Comparison of ENCODE assay signal across 23 cellular contexts in the genomic region with DNA sequence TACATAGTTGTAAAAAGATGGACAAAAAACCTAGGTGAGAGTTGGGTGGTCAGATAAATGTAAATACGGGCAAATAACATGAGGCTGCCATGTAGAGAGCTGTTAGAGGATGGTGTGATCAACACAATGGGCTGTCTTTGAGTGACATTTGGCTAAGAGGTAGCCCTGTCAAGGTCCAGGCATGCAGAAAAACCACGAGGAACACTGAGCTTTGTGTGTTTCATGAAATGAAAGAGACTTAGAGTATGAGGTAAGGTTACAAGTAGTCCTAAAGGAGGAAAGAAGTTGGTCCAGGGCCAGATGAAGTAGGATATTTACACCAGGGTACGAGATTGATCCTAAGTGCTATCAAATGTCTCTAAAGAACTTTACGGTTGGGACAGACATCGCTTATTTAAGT.
A peak's percentile ranks its signal among the peaks of the same experiment; 100 is the strongest.
DNase-seq lines count a peak whose midpoint lies in the region; ATAC-seq, FAIRE-seq and TF ChIP-seq lines count a peak whose summit lies in the region.
"Had no signal": no experiment of that assay in that cellular context is flagged by ENCODE, and none has a peak within 500 bp of the region (broad histone marks: within the 10 kb centered on the region; RNA-seq: fewer than 3 reads in every experiment).

No MANE protein-coding gene starts in this region.

- no peak for TF ChIP-seq EP300 in tibial nerve (IDR thresholded peaks at IDR 0.05)

- intact Hi-C loops in mammary epithelial cell (cut with micrococcal nuclease) = no loop called here
- intact Hi-C loops in breast epithelium (cut with DNase I; ENCODE audit: low total_unique reads) = no loop called here

- H4K20me1 ChIP-seq in mammary epithelial cell (ENCODE audit: insufficient read depth, low read length) = no peaks in the 10 kb centered on the region
- H4K20me1 ChIP-seq in keratinocyte (ENCODE audit: control insufficient read depth, extremely low read depth, insufficient read depth, low read length) = no peaks in the 10 kb centered on the region

- no peaks in the 10 kb centered on the region for H3K79me2 ChIP-seq in mammary epithelial cell (ENCODE audit: insufficient read depth, low read length)
- H3K79me2 ChIP-seq in keratinocyte (ENCODE audit: control insufficient read depth, insufficient read depth, low read length) = no peaks in the 10 kb centered on the region

- H3K9ac ChIP-seq in mammary epithelial cell (ENCODE audit: insufficient read depth, low read length) = no peak overlapping the region
- H3K9ac ChIP-seq in keratinocyte (ENCODE audit: control insufficient read depth, extremely low read depth, insufficient read depth, low read length) = no peak overlapping the region

- CTCF ChIA-PET in mammary epithelial cell (lab: Charles Lee; ENCODE audit: low non-redundant PET) = no interaction called here

- H3K9me3 ChIP-seq in mammary epithelial cell (replicated peaks; ENCODE audit: insufficient read depth, low read length) = no peaks in the 10 kb centered on the region
- no peaks in the 10 kb centered on the region for H3K9me3 ChIP-seq in breast epithelium
- H3K9me3 ChIP-seq in keratinocyte (ENCODE audit: control insufficient read depth, low read depth, low read length) = no peaks in the 10 kb centered on the region
- H3K9me3 ChIP-seq in tibial nerve = no peaks in the 10 kb centered on the region
- H3K9me3 ChIP-seq: HAP-1 had no signal

- FAIRE-seq in keratinocyte (lab: Jason Lieb, UNC) (peak; percentile 75), urothelium cell line (lab: Jason Lieb, UNC) (peak; percentile 23)

- no peaks in the 10 kb centered on the region for H3K36me3 ChIP-seq in mammary epithelial cell (ENCODE audit: insufficient read depth, low read length)
- H3K36me3 ChIP-seq in breast epithelium = no peaks in the 10 kb centered on the region
- H3K36me3 ChIP-seq in keratinocyte (ENCODE audit: control insufficient read depth in 2 of 2, extremely low read depth in 1 of 2, insufficient read depth in 2 of 2, low read length in 2 of 2) = no peaks in the 10 kb centered on the region
- no peaks in the 10 kb centered on the region for H3K36me3 ChIP-seq in tibial nerve
- H3K36me3 ChIP-seq: HAP-1, SJCRH30 had no signal

- 63% methylated on average over 5 of the region's 5 CpGs for WGBS in mammary epithelial cell (ENCODE audit: low coverage, missing lambda C conversion rate)
- WGBS in tibial nerve, 2 donors = 86 to 87% methylated on average over 5 of the region's 5 CpGs

- peak; percentile 40 for DNase-seq in mammary epithelial cell
- DNase-seq in breast epithelium (ENCODE audit: low spot score in 2 of 2) = no peak
- peak; percentile 35 for DNase-seq in astrocyte of the spinal cord (ENCODE audit: low read depth, low spot score)
- no peak for DNase-seq in keratinocyte (ENCODE audit: low read depth, low spot score)
- DNase-seq in urothelium cell line (ENCODE audit: low spot score) = no peak
- DNase-seq in tibial nerve (ENCODE audit: low spot score in 2 of 2) = no peak
- no peak for DNase-seq in stimulated activated CD4-positive, alpha-beta T cell treated with anti-CD3 and anti-CD28 coated beads, Interleukin-12 subunit alpha, Interleukin-12 subunit beta, amount 100 ng/mL, for 4 hours
- DNase-seq: DMS153; DND-41; NCI-H1092 treated with DMSO at 0.1 percent for 48 hours; NCI-H1436; NCI-H187 treated with DMSO at 0.1 percent for 48 hours; NCI-H2107; NCI-H446 treated with DMSO at 0.1 percent for 48 hours; NCI-H526; NCI-H82; NK-92 treated with Interleukin-12 subunit alpha and Interleukin-12 subunit beta, amount 100 ng/mL, for 24 hours; PC-9; SJCRH30 had no signal

- no peaks in the 10 kb centered on the region for H3K9me1 ChIP-seq in keratinocyte (ENCODE audit: control insufficient read depth, extremely low read depth, insufficient read depth, low read length)

- H3K4me3 ChIP-seq in mammary epithelial cell (replicated peaks in 1 of 3; ENCODE audit: insufficient read depth in 1 of 3, low read depth in 2 of 3, low read length in 3 of 3) (no peak overlapping the region), breast epithelium (no peak overlapping the region), astrocyte of the spinal cord (ENCODE audit: low read depth, low read length) (no peak overlapping the region), keratinocyte (ENCODE audit: control insufficient read depth in 2 of 3, extremely low read depth in 1 of 3, insufficient read depth in 2 of 3, low read depth in 1 of 3, low read length in 3 of 3) (no peak overlapping the region), tibial nerve (no peak overlapping the region)
- H3K4me3 ChIP-seq: GM23338, HAP-1, PC-9, SJCRH30 had no signal

- no peak for ATAC-seq in GM19467 (IDR thresholded peaks at IDR 0.05; ENCODE audit: unreplicated experiment)
- ATAC-seq: GM23338, SK-N-SH treated with all-trans-retinoic acid at 6 μM for 48 hours had no signal

- TF ChIP-seq CTCF in mammary epithelial cell (conservative IDR thresholded peaks at IDR 0.05 in 1 of 2, IDR thresholded peaks at IDR 0.05 in 1 of 2; ENCODE audit: extremely low read depth in 1 of 2, insufficient read depth in 1 of 2, low read depth in 1 of 2, low read length in 2 of 2) (no peak), breast epithelium (IDR thresholded peaks at IDR 0.05) (no peak), astrocyte of the spinal cord (IDR thresholded peaks at IDR 0.05; ENCODE audit: low read depth, low read length) (no peak), keratinocyte (optimal IDR thresholded peaks at IDR 0.05 in 1 of 3, IDR thresholded peaks at IDR 0.05 in 1 of 3, conservative IDR thresholded peaks at IDR 0.05 in 1 of 3; ENCODE audit: extremely low read depth in 1 of 3, insufficient read depth in 2 of 3, low read length in 3 of 3) (no peak), tibial nerve (IDR thresholded peaks at IDR 0.05) (no peak)

- H3K4me2 ChIP-seq in mammary epithelial cell (ENCODE audit: insufficient read depth, low read depth, low read length) (no peak overlapping the region), keratinocyte (ENCODE audit: control insufficient read depth, extremely low read depth, insufficient read depth, low read depth, low read length) (no peak overlapping the region)
- H3K4me2 ChIP-seq: GM23338, PC-9 had no signal

- in situ Hi-C loops in mammary epithelial cell (cut with MboI; ENCODE audit: low sequenced_read_pairs in 2 of 2) (loop anchor here in 1 of 2 donors (25.0 kb wide), 1 partner anchor 187 kb away; no protein-coding TSS in a partner anchor), astrocyte of the spinal cord (cut with HindIII; ENCODE audit: low sequenced_read_pairs) (no loop called here)

- H3K27ac ChIP-seq in mammary epithelial cell (ENCODE audit: insufficient read depth, low read depth, low read length) (no peak overlapping the region), breast epithelium (no peak overlapping the region), keratinocyte (ENCODE audit: control insufficient read depth, insufficient read depth, low read length) (no peak overlapping the region), tibial nerve (no peak overlapping the region)
- H3K27ac ChIP-seq: PC-9, SJCRH30 had no signal

- H2AFZ ChIP-seq in mammary epithelial cell (ENCODE audit: low read depth, low read length) (no peak overlapping the region), keratinocyte (ENCODE audit: control insufficient read depth, low read length) (no peak overlapping the region)
- H2AFZ ChIP-seq: GM23338, PC-9 had no signal

- H3K27me3 ChIP-seq in mammary epithelial cell (ENCODE audit: insufficient read depth, low read length) (no peaks in the 10 kb centered on the region), breast epithelium (no peaks in the 10 kb centered on the region), keratinocyte (ENCODE audit: control insufficient read depth, extremely low read depth, insufficient read depth, low read length) (no peaks in the 10 kb centered on the region), tibial nerve (no peaks in the 10 kb centered on the region)
- H3K27me3 ChIP-seq: SJCRH30 had no signal

- dilution Hi-C loops in mammary epithelial cell (cut with HindIII; ENCODE audit: low sequenced_read_pairs) (no loop called here), keratinocyte (cut with MboI; ENCODE audit: extremely low pct_ligation_motif_present, low sequenced_read_pairs) (no loop called here)

- no TSS peak for BruUV-seq in mammary epithelial cell (replicated peaks; lab: Mats Ljungman, UMichigan)

- no peak for TF ChIP-seq POLR2A in breast epithelium (IDR thresholded peaks at IDR 0.05)
- TF ChIP-seq POLR2A in tibial nerve (IDR thresholded peaks at IDR 0.05) = no peak

- peaks cover 6% of the 10 kb centered on the region for H3K4me1 ChIP-seq in mammary epithelial cell (ENCODE audit: insufficient read depth, low read length)
- no peaks in the 10 kb centered on the region for H3K4me1 ChIP-seq in breast epithelium
- no peaks in the 10 kb centered on the region for H3K4me1 ChIP-seq in keratinocyte (ENCODE audit: control insufficient read depth, extremely low read depth, insufficient read depth, low read length)
- H3K4me1 ChIP-seq in tibial nerve = no peaks in the 10 kb centered on the region
- H3K4me1 ChIP-seq: HAP-1, SJCRH30 had no signal

Comparison
In these comparisons a context has a peak if more than half of its experiments do, and no peak if none do; other contexts are left out.
1. DNase-seq: peak in mammary epithelial cell (single experiment) and astrocyte of the spinal cord (single experiment); none in breast epithelium (0 of 2), keratinocyte (single experiment), urothelium cell line (single experiment), tibial nerve (0 of 2) and stimulated activated CD4-positive, alpha-beta T cell treated with anti-CD3 and anti-CD28 coated beads, Interleukin-12 subunit alpha, Interleukin-12 subunit beta, amount 100 ng/mL, for 4 hours (single experiment).